In genomic region chr9:4490705-4491620, GRCh38 we compare ENCODE assay signal across 8 cellular contexts. TPM values are rescaled to one million over a fixed set of nuclear protein-coding genes. Genes with fewer than 3 reads are reported as not detected.
DNase-seq lines count a peak whose midpoint lies in the region; ATAC-seq and TF ChIP-seq lines count a peak whose summit lies in the region.

No MANE protein-coding gene starts in this region.

- peaks cover 41% of the 10 kb centered on the region for H3K4me1 Mint-ChIP-seq in Calu3 (ENCODE audit: low read depth, unreplicated experiment)
- H3K4me1 Mint-ChIP-seq in dendritic cell treated with granulocyte-macrophage colony-stimulating factor and Interleukin-4, amounts not matched to agents 40 ng/mL and 50 ng/mL, for 4 days (ENCODE audit: low read depth) = peaks cover 7% of the 10 kb centered on the region

- no peaks in the 10 kb centered on the region for H3K79me2 ChIP-seq in KMS-11 (ENCODE audit: insufficient read depth, low read depth)

- intact Hi-C loops in Calu3 (cut with micrococcal nuclease; ENCODE audit: unreplicated experiment) = loop anchor here (1.0 to 10.0 kb wide), 2 partner anchors 9 to 54 kb away; no protein-coding TSS in a partner anchor
- intact Hi-C loops in dendritic cell treated with granulocyte-macrophage colony-stimulating factor and Interleukin-4, amounts not matched to agents 40 ng/mL and 50 ng/mL, for 4 days (cut with micrococcal nuclease) = no loop called here
- intact Hi-C loops in vagina (cut with DNase I) = no loop called here

- H3K9me3 Mint-ChIP-seq in Calu3 (ENCODE audit: low read depth, unreplicated experiment) = no peaks in the 10 kb centered on the region
- no peaks in the 10 kb centered on the region for H3K9me3 Mint-ChIP-seq in dendritic cell treated with granulocyte-macrophage colony-stimulating factor and Interleukin-4, amounts not matched to agents 40 ng/mL and 50 ng/mL, for 4 days

- no TSS peak for BruUV-seq in Calu3 (replicated peaks; lab: Mats Ljungman, UMichigan)

- H3K36me3 Mint-ChIP-seq in Calu3 (ENCODE audit: insufficient read depth, unreplicated experiment) = peaks cover 56% of the 10 kb centered on the region
- no peaks in the 10 kb centered on the region for H3K36me3 Mint-ChIP-seq in dendritic cell treated with granulocyte-macrophage colony-stimulating factor and Interleukin-4, amounts not matched to agents 40 ng/mL and 50 ng/mL, for 4 days (ENCODE audit: low read depth)

- DNase-seq in Calu3 = no peak
- no peak for DNase-seq in vagina (ENCODE audit: extremely low spot score in 2 of 2)
- DNase-seq in stimulated activated CD4-positive, alpha-beta T cell treated with anti-CD3 and anti-CD28 coated beads, Interleukin-12 subunit alpha, Interleukin-12 subunit beta, amount 100 ng/mL, for 4 hours = no peak
- DNase-seq in stimulated activated CD4-positive, alpha-beta T cell treated with anti-CD3 and anti-CD28 coated beads, Interleukin-1b, Interleukin-23, amount 100 ng/mL, for 48 hours = no peak

- H3K4me1 ChIP-seq in KMS-11 (ENCODE audit: low read depth, poor library complexity, severe bottlenecking) = no peaks in the 10 kb centered on the region
- no peaks in the 10 kb centered on the region for H3K4me1 ChIP-seq in mesodermal cell (ENCODE audit: control insufficient read depth, insufficient read depth, low read length, poor library complexity, severe bottlenecking)
- H3K4me1 ChIP-seq in vagina = peaks cover 24% of the 10 kb centered on the region

- no peaks in the 10 kb centered on the region for H3K9me3 ChIP-seq in mesodermal cell (ENCODE audit: control insufficient read depth, low read length)
- no peaks in the 10 kb centered on the region for H3K9me3 ChIP-seq in vagina

- CTCF ChIA-PET in Calu3 (lab: Charles Lee) = interaction anchor here (0.8 kb wide), 1 partner anchor 12 kb away, joined by 3 read pairs; no protein-coding TSS in a partner anchor

- H3K36me3 ChIP-seq in KMS-11 (ENCODE audit: insufficient read depth) = no peaks in the 10 kb centered on the region
- H3K36me3 ChIP-seq in mesodermal cell (ENCODE audit: control insufficient read depth, insufficient read depth, low read length) = no peaks in the 10 kb centered on the region
- no peaks in the 10 kb centered on the region for H3K36me3 ChIP-seq in vagina

- H3K9ac ChIP-seq in KMS-11 = no peak overlapping the region

- TF ChIP-seq CTCF in Calu3 (IDR thresholded peaks at IDR 0.05; ENCODE audit: unreplicated experiment) (no peak), KMS-11 (conservative IDR thresholded peaks at IDR 0.05; ENCODE audit: low read depth, low read length) (no peak), vagina (IDR thresholded peaks at IDR 0.05) (no peak)

- ATAC-seq in GM19463 (IDR thresholded peaks at IDR 0.05; ENCODE audit: unreplicated experiment) = peak; percentile 12

- H3K4me3 Mint-ChIP-seq in Calu3 (ENCODE audit: low read depth, unreplicated experiment) = peak overlapping the region; percentile 86
- peak overlapping the region; percentile 51 for H3K4me3 Mint-ChIP-seq in dendritic cell treated with granulocyte-macrophage colony-stimulating factor and Interleukin-4, amounts not matched to agents 40 ng/mL and 50 ng/mL, for 4 days

- WGBS in mesodermal cell (ENCODE audit: insufficient coverage in 2 of 2), 2 experiments = 1% methylated on average over 36 to 39 of the region's 52 CpGs

- H4K20me1 ChIP-seq in KMS-11 (ENCODE audit: insufficient read depth) = no peaks in the 10 kb centered on the region

- H3K27me3 Mint-ChIP-seq in Calu3 (ENCODE audit: unreplicated experiment) = no peaks in the 10 kb centered on the region
- H3K27me3 Mint-ChIP-seq in dendritic cell treated with granulocyte-macrophage colony-stimulating factor and Interleukin-4, amounts not matched to agents 40 ng/mL and 50 ng/mL, for 4 days = peaks cover 63% of the 10 kb centered on the region

- peak overlapping the region; percentile 38; the same call in 1 of the 2 replicates for H2AFZ ChIP-seq in KMS-11 (ENCODE audit: low read depth)

- TF ChIP-seq POLR2A in vagina (IDR thresholded peaks at IDR 0.05) = no peak

- H3K27me3 ChIP-seq in KMS-11 (ENCODE audit: insufficient read depth, low read depth) (no peaks in the 10 kb centered on the region), vagina (no peaks in the 10 kb centered on the region)

- H3K27ac ChIP-seq in KMS-11 (no peak overlapping the region), mesodermal cell (ENCODE audit: low read depth, low read length, severe bottlenecking) (no peak overlapping the region), vagina (peak overlapping the region; percentile 68)

- peak overlapping the region; percentile 85 for H3K27ac Mint-ChIP-seq in Calu3 (ENCODE audit: unreplicated experiment)
- no peak overlapping the region for H3K27ac Mint-ChIP-seq in dendritic cell treated with granulocyte-macrophage colony-stimulating factor and Interleukin-4, amounts not matched to agents 40 ng/mL and 50 ng/mL, for 4 days

- H3K4me3 ChIP-seq in KMS-11 (IDR thresholded peaks at IDR 0.05; ENCODE audit: insufficient read depth, low read depth, low read length) (no peak overlapping the region), mesodermal cell (ENCODE audit: extremely low read depth, insufficient read depth, low read length, poor library complexity, severe bottlenecking) (peak overlapping the region; percentile 57), vagina (peak overlapping the region; percentile 70 to 82)

- no peak overlapping the region for H3K4me2 ChIP-seq in KMS-11

RNA-seq across cellular contexts. Expression of gene SLC1A1, which starts 0.7 kb away (rescaled TPM):
- total RNA-seq in Calu3 (2022) (71.6 and 81.4 TPM in 2 replicates), vagina (1.5 TPM)
- polyA plus RNA-seq in mesodermal cell (2013, experiment 1 of 2) = 1.4 TPM
- 1.4 TPM for polyA plus RNA-seq in mesodermal cell (2013, experiment 2 of 2)

Comparison
In these comparisons a context has a peak if more than half of its experiments do, and no peak if none do; other contexts are left out.
1. RNA of gene SLC1A1, which starts 0.7 kb away (total RNA-seq): 71.6 to 81.4 TPM in Calu3; 1.5 TPM in vagina (single experiment); every median in the first group is over 10 times any median in the second.